Comparison of ENCODE assay signal across 23 cellular contexts in the genomic region with DNA sequence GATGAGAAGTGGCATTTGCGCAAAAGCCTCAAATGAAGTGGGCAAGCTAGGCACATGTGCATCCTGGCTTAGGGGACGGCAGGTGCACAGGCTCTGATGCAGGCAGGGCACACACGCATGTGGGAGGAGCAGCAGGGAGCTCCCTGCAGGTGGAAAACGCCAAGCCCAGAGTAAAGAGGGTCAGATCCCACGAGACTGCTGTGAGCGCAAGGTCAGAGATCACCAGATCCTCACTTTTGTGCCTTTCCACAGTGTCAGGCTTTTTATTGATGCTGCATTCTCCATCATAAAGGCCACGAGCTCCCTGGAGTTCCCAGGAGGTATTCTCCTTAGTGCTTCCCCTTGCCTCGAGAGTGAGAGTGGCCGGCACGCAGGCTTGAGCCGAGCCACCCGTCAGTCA.
DNase-seq lines count a peak whose midpoint lies in the region; ATAC-seq and TF ChIP-seq lines count a peak whose summit lies in the region.
"Had no signal": no experiment of that assay in that cellular context is flagged by ENCODE, and none has a peak within 500 bp of the region (broad histone marks: within the 10 kb centered on the region; RNA-seq: fewer than 3 reads in every experiment).

No MANE protein-coding gene starts in this region.

- no peak overlapping the region for H4K8ac ChIP-seq in IMR-90 (ENCODE audit: low read depth in 2 of 2, low read length in 2 of 2)

- H3K9ac ChIP-seq in IMR-90 (ENCODE audit: low read depth, low read length), result no peak overlapping the region
- H3K9ac ChIP-seq: BLaER1 treated with 17β-estradiol and CSF1 and Interleukin-3, amounts not matched to agents 10 nM and 100 nM had no signal

- H3K79me2 ChIP-seq in GM23338 (replicated peaks; ENCODE audit: insufficient read depth), result no peaks in the 10 kb centered on the region

- no peak overlapping the region for H4K91ac ChIP-seq in IMR-90 (ENCODE audit: insufficient read depth, low read depth, low read length)

- H3K9me3 ChIP-seq in IMR-90 (ENCODE audit: control insufficient read depth, insufficient read depth, low read length), result no peaks in the 10 kb centered on the region
- H3K9me3 ChIP-seq: A549; BE2C; BLaER1 treated with 17β-estradiol and CSF1 and Interleukin-3, amounts not matched to agents 10 nM and 100 nM had no signal

- H3K4me1 Mint-ChIP-seq in GM23338 (no peaks in the 10 kb centered on the region; the same call in 2 of the 3 replicates), glutamatergic neuron (ENCODE audit: low read depth, unreplicated experiment) (peaks cover 11% of the 10 kb centered on the region)
- H3K4me1 Mint-ChIP-seq: CD14-positive monocyte; CD8-positive, alpha-beta memory T cell had no signal

- TF ChIP-seq CTCF in GM23338 (conservative IDR thresholded peaks at IDR 0.05; ENCODE audit: low read depth in 2 of 2), result no peak
- no peak for TF ChIP-seq CTCF in IMR-90 (conservative IDR thresholded peaks at IDR 0.05; ENCODE audit: low read depth, low read length)
- no peak for TF ChIP-seq CTCF in glutamatergic neuron (IDR thresholded peaks at IDR 0.05; ENCODE audit: partially characterized antibody, unreplicated experiment)

- CTCF ChIA-PET in IMR-90 (lab: Yijun Ruan, JAX), result no interaction called here

- H3K4me1 ChIP-seq in GM23338 (ENCODE audit: insufficient read depth), result no peaks in the 10 kb centered on the region
- no peaks in the 10 kb centered on the region for H3K4me1 ChIP-seq in IMR-90 (ENCODE audit: control insufficient read depth, insufficient read depth, low read length)
- H3K4me1 ChIP-seq: A549, BE2C had no signal

- H3K27me3 ChIP-seq in GM23338 (ENCODE audit: insufficient read depth) (no peaks in the 10 kb centered on the region), IMR-90 (ENCODE audit: control insufficient read depth, insufficient read depth, low read length) (no peaks in the 10 kb centered on the region)
- H3K27me3 ChIP-seq: BE2C; BLaER1 treated with 17β-estradiol and CSF1 and Interleukin-3, amounts not matched to agents 10 nM and 100 nM had no signal

- TF ChIP-seq POLR2A in IMR-90 (IDR thresholded peaks at IDR 0.05; ENCODE audit: low read depth, low read length), result no peak

- no peak overlapping the region for H3K4ac ChIP-seq in IMR-90 (ENCODE audit: low read depth, low read length)

- H3K36me3 Mint-ChIP-seq in GM23338 (ENCODE audit: low read depth), result no peaks in the 10 kb centered on the region
- no peaks in the 10 kb centered on the region for H3K36me3 Mint-ChIP-seq in glutamatergic neuron (ENCODE audit: unreplicated experiment)
- H3K36me3 Mint-ChIP-seq: CD14-positive monocyte; CD8-positive, alpha-beta memory T cell had no signal

- H3K4me3 Mint-ChIP-seq in GM23338, result no peak overlapping the region
- H3K4me3 Mint-ChIP-seq in glutamatergic neuron (ENCODE audit: unreplicated experiment), result peak overlapping the region; percentile 14
- H3K4me3 Mint-ChIP-seq: CD14-positive monocyte; CD4-positive, alpha-beta T cell; CD8-positive, alpha-beta memory T cell; H9 had no signal

- ATAC-seq in GM23338 (peak; percentile 61), IMR-90 (ENCODE audit: low read depth) (no peak), GM21381 (IDR thresholded peaks at IDR 0.05; ENCODE audit: unreplicated experiment) (no peak)
- ATAC-seq: A549, GM12878, HCT116 had no signal

- no peak overlapping the region for H3K14ac ChIP-seq in IMR-90 (replicated peaks; ENCODE audit: low read depth, low read length)

- H3K9me2 ChIP-seq in GM23338 (ENCODE audit: insufficient read depth), result no peaks in the 10 kb centered on the region

- H2BK120ac ChIP-seq in IMR-90 (ENCODE audit: low read depth, low read length), result no peak overlapping the region

- H3K4me2 ChIP-seq in GM23338 (no peak overlapping the region), IMR-90 (ENCODE audit: low read depth, low read length) (no peak overlapping the region)
- H3K4me2 ChIP-seq: A549; BLaER1 treated with 17β-estradiol and CSF1 and Interleukin-3, amounts not matched to agents 10 nM and 100 nM had no signal

- H3F3A ChIP-seq in GM23338 (replicated peaks; ENCODE audit: low read depth), result no peaks in the 10 kb centered on the region

- H4K20me1 ChIP-seq in GM23338 (replicated peaks; ENCODE audit: insufficient read depth), result no peaks in the 10 kb centered on the region
- H4K20me1 ChIP-seq in IMR-90 (ENCODE audit: insufficient read depth, low read length), result no peaks in the 10 kb centered on the region
- H4K20me1 ChIP-seq: BLaER1 treated with 17β-estradiol and CSF1 and Interleukin-3, amounts not matched to agents 10 nM and 100 nM had no signal

- H3K9me1 ChIP-seq in IMR-90 (ENCODE audit: insufficient read depth, low read length), result no peaks in the 10 kb centered on the region

- no peak overlapping the region for H2BK20ac ChIP-seq in IMR-90 (ENCODE audit: low read depth, low read length)

- H2AFZ ChIP-seq in GM23338 (no peak overlapping the region), IMR-90 (replicated peaks; ENCODE audit: low read length, poor library complexity) (peak overlapping the region; percentile 43)

- no peak overlapping the region for H3K23ac ChIP-seq in IMR-90 (ENCODE audit: low read depth, low read length)

- H3K36me3 ChIP-seq in GM23338 (ENCODE audit: insufficient read depth) (no peaks in the 10 kb centered on the region), IMR-90 (ENCODE audit: control insufficient read depth, insufficient read depth, low read length) (no peaks in the 10 kb centered on the region)
- H3K36me3 ChIP-seq: BE2C; BLaER1 treated with 17β-estradiol and CSF1 and Interleukin-3, amounts not matched to agents 10 nM and 100 nM had no signal

- H3K27me3 Mint-ChIP-seq in GM23338 (ENCODE audit: insufficient read depth, low read depth, poor library complexity) (peaks cover 5% of the 10 kb centered on the region), glutamatergic neuron (ENCODE audit: unreplicated experiment) (no peaks in the 10 kb centered on the region)
- H3K27me3 Mint-ChIP-seq: CD4-positive, alpha-beta T cell had no signal

- H3K4me3 ChIP-seq in GM23338, result no peak overlapping the region
- H3K4me3 ChIP-seq in IMR-90 (ENCODE audit: insufficient read depth, low read depth, low read length), result no peak overlapping the region
- H3K4me3 ChIP-seq: A549; BLaER1 treated with 17β-estradiol and CSF1 and Interleukin-3, amounts not matched to agents 10 nM and 100 nM; GM12878 had no signal

- H2AK5ac ChIP-seq in IMR-90 (ENCODE audit: low read depth, low read length), result no peak overlapping the region

- no peak overlapping the region for H2AK9ac ChIP-seq in IMR-90 (replicated peaks; ENCODE audit: low read depth, low read length, poor library complexity)

- intact Hi-C loops in IMR-90 (cut with micrococcal nuclease), result no loop called here

- no peak overlapping the region for H3K56ac ChIP-seq in IMR-90 (ENCODE audit: extremely low read depth, insufficient read depth, low read length)

- DNase-seq in GM23338 (ENCODE audit: low spot score), result no peak
- DNase-seq in IMR-90, result no peak
- DNase-seq in glutamatergic neuron, result peak; percentile 53
- no peak for DNase-seq in activated gamma-delta T cell treated with Interleukin-2 at 50 U/mL for 16 hours
- no peak for DNase-seq in effector CD4-positive, alpha-beta T cell
- DNase-seq: 8988T; ACHN; AML-193; BE2C; CD4-positive, alpha-beta T cell; CD8-positive, alpha-beta memory T cell; DMS 273 treated with DMSO at 0.1 percent for 48 hours; DMS79; EL; GDM1; GOT3; H9 had no signal

- H3K27ac Mint-ChIP-seq in GM23338 (no peak overlapping the region), glutamatergic neuron (ENCODE audit: unreplicated experiment) (peak overlapping the region; percentile 19)
- H3K27ac Mint-ChIP-seq: CD14-positive monocyte; CD4-positive, alpha-beta T cell; CD8-positive, alpha-beta memory T cell had no signal

- 63% methylated on average over 3 of the region's 12 CpGs; no CpG with 5 or more reads in 1 of the 2 experiments for WGBS in IMR-90 (ENCODE audit: extremely low coverage in 2 of 2, insufficient read length in 1 of 2), 2 experiments

- H3K27ac ChIP-seq in GM23338 (ENCODE audit: low read depth), result no peak overlapping the region
- H3K27ac ChIP-seq in IMR-90 (ENCODE audit: insufficient read depth, low read length), result no peak overlapping the region
- H3K27ac ChIP-seq: A549; BLaER1 treated with 17β-estradiol and CSF1 and Interleukin-3, amounts not matched to agents 10 nM and 100 nM had no signal

- H2BK5ac ChIP-seq in IMR-90 (ENCODE audit: low read depth, low read length, poor library complexity, severe bottlenecking), result no peak overlapping the region

- POLR2A ChIA-PET in IMR-90 (lab: Charles Lee; ENCODE audit: unreplicated experiment), result no interaction called here

- in situ Hi-C loops in IMR-90 (cut with MboI; ENCODE audit: low sequenced_read_pairs), result no loop called here

- H3K9me3 Mint-ChIP-seq in GM23338 (no peaks in the 10 kb centered on the region), glutamatergic neuron (ENCODE audit: unreplicated experiment) (no peaks in the 10 kb centered on the region)
- H3K9me3 Mint-ChIP-seq: CD4-positive, alpha-beta T cell; CD8-positive, alpha-beta memory T cell; H9 had no signal

- no peak overlapping the region for H4K5ac ChIP-seq in IMR-90 (ENCODE audit: low read depth, low read length)

- H3K79me1 ChIP-seq in IMR-90 (ENCODE audit: low read depth in 1 of 2, low read length in 2 of 2), result no peaks in the 10 kb centered on the region

- dilution Hi-C loops in IMR-90 (cut with HindIII; ENCODE audit: low sequenced_read_pairs, unreplicated experiment), result no loop called here

- no TSS peak for BruUV-seq in IMR-90 (replicated peaks; lab: Mats Ljungman, UMichigan)

- no peak overlapping the region for H2BK15ac ChIP-seq in IMR-90 (ENCODE audit: low read depth, low read length)

- H3K18ac ChIP-seq in IMR-90 (ENCODE audit: low read depth, low read length), result no peak overlapping the region

- no peak for TF ChIP-seq RAD21 in IMR-90 (IDR thresholded peaks at IDR 0.05; ENCODE audit: low read length)

TF ChIP-seq in IMR-90, 13 proteins besides CTCF, POLR2A, EP300 and RAD21 (continues in another document):
- TF ChIP-seq MAFK (IDR thresholded peaks at IDR 0.05; ENCODE audit: low read depth, low read length) (no peak), MXI1 (IDR thresholded peaks at IDR 0.05; ENCODE audit: borderline replicate concordance, low read depth, low read length) (no peak), FOS (IDR thresholded peaks at IDR 0.05; ENCODE audit: low read depth, low read length) (no peak), SMC3 (IDR thresholded peaks at IDR 0.05; ENCODE audit: low read depth, low read length) (no peak), CHD1 (IDR thresholded peaks at IDR 0.05; ENCODE audit: low read depth, low read length) (no peak), NFE2L2 (IDR thresholded peaks at IDR 0.05; ENCODE audit: low read depth, low read length) (no peak)
- TF ChIP-seq, protein P1, sequence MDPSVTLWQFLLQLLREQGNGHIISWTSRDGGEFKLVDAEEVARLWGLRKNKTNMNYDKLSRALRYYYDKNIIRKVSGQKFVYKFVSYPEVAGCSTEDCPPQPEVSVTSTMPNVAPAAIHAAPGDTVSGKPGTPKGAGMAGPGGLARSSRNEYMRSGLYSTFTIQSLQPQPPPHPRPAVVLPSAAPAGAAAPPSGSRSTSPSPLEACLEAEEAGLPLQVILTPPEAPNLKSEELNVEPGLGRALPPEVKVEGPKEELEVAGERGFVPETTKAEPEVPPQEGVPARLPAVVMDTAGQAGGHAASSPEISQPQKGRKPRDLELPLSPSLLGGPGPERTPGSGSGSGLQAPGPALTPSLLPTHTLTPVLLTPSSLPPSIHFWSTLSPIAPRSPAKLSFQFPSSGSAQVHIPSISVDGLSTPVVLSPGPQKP (IDR thresholded peaks at IDR 0.05; ENCODE audit: borderline replicate concordance, low read depth, low read length), result no peak
